In genomic region chr18:44733754-44734465, GRCh38 we compare ENCODE assay signal across 16 cellular contexts. TPM values are rescaled to one million over a fixed set of nuclear protein-coding genes. Genes with fewer than 3 reads are reported as not detected.
A peak's percentile ranks its signal among the peaks of the same experiment; 100 is the strongest.
DNase-seq lines count a peak whose midpoint lies in the region; ATAC-seq and TF ChIP-seq lines count a peak whose summit lies in the region.
"Had no signal": no experiment of that assay in that cellular context is flagged by ENCODE, and none has a peak within 500 bp of the region (broad histone marks: within the 10 kb centered on the region; RNA-seq: fewer than 3 reads in every experiment).

No MANE protein-coding gene starts in this region.

- H3K4me3 ChIP-seq in breast epithelium (no peak overlapping the region), vagina (no peak overlapping the region)
- H3K4me3 ChIP-seq: SK-N-MC had no signal

- TF ChIP-seq CTCF in breast epithelium (IDR thresholded peaks at IDR 0.05) (no peak), vagina (IDR thresholded peaks at IDR 0.05) (no peak)

- peaks cover 28% of the 10 kb centered on the region for H3K4me1 Mint-ChIP-seq in activated naive CD8-positive, alpha-beta T cell treated with anti-CD3 and anti-CD28 coated beads, Interleukin-2, amount 10 ng/mL, durations not matched to agents 7 days and 5 days
- H3K4me1 Mint-ChIP-seq in activated naive CD8-positive, alpha-beta T cell treated with anti-CD3 and anti-CD28 coated beads for 36 hours, result peaks cover 23% of the 10 kb centered on the region
- H3K4me1 Mint-ChIP-seq in naive B cell, result peaks cover 74 to 88% (median 78%) of the 10 kb centered on the region in 3 donors
- peaks cover 52% of the 10 kb centered on the region for H3K4me1 Mint-ChIP-seq in activated naive CD4-positive, alpha-beta T cell treated with anti-CD3 and anti-CD28 coated beads, Interleukin-2, amount 10 ng/mL, durations not matched to agents 7 days and 5 days

- H3K27ac Mint-ChIP-seq in activated naive CD8-positive, alpha-beta T cell treated with anti-CD3 and anti-CD28 coated beads, Interleukin-2, amount 10 ng/mL, durations not matched to agents 7 days and 5 days, result no peak overlapping the region
- no peak overlapping the region for H3K27ac Mint-ChIP-seq in activated naive CD8-positive, alpha-beta T cell treated with anti-CD3 and anti-CD28 coated beads for 36 hours
- peak overlapping the region in 2 of 6 donors; percentile 48 to 69 for H3K27ac Mint-ChIP-seq in naive B cell
- H3K27ac Mint-ChIP-seq in activated naive CD4-positive, alpha-beta T cell treated with anti-CD3 and anti-CD28 coated beads, Interleukin-2, amount 10 ng/mL, durations not matched to agents 7 days and 5 days, result no peak overlapping the region
- H3K27ac Mint-ChIP-seq: activated naive CD4-positive, alpha-beta T cell treated with anti-CD3 and anti-CD28 coated beads, Interleukin-2, amount 50 U/mL, for 24 hours; endodermal cell had no signal

- CTCF ChIA-PET in activated naive CD4-positive, alpha-beta T cell treated with anti-CD3 and anti-CD28 coated beads, Interleukin-2, amount 10 ng/mL, durations not matched to agents 7 days and 5 days (lab: Charles Lee), result no interaction called here

- peak; percentile 26 for ATAC-seq in activated naive CD8-positive, alpha-beta T cell treated with anti-CD3 and anti-CD28 coated beads, Interleukin-2, amount 10 ng/mL, durations not matched to agents 7 days and 5 days (ENCODE audit: low read depth)
- ATAC-seq in naive B cell (ENCODE audit: low read depth in 2 of 2), result no peak
- ATAC-seq in GM19455 (IDR thresholded peaks at IDR 0.05; ENCODE audit: unreplicated experiment), result no peak

- H3K36me3 Mint-ChIP-seq in activated naive CD8-positive, alpha-beta T cell treated with anti-CD3 and anti-CD28 coated beads, Interleukin-2, amount 10 ng/mL, durations not matched to agents 7 days and 5 days, result peaks cover 6% of the 10 kb centered on the region
- H3K36me3 Mint-ChIP-seq in activated naive CD8-positive, alpha-beta T cell treated with anti-CD3 and anti-CD28 coated beads for 36 hours, result no peaks in the 10 kb centered on the region
- H3K36me3 Mint-ChIP-seq in naive B cell, result peaks cover 7 to 21% of the 10 kb centered on the region in 2 donors
- H3K36me3 Mint-ChIP-seq in activated naive CD4-positive, alpha-beta T cell treated with anti-CD3 and anti-CD28 coated beads, Interleukin-2, amount 10 ng/mL, durations not matched to agents 7 days and 5 days, result peaks cover 5% of the 10 kb centered on the region
- H3K36me3 Mint-ChIP-seq: activated naive CD4-positive, alpha-beta T cell treated with anti-CD3 and anti-CD28 coated beads, Interleukin-2, amount 50 U/mL, for 24 hours had no signal

- peaks cover 5 to 6% of the 10 kb centered on the region in 2 donors for H3K4me1 ChIP-seq in breast epithelium
- H3K4me1 ChIP-seq in vagina, result peaks cover 73% of the 10 kb centered on the region

- no peaks in the 10 kb centered on the region for H3K36me3 ChIP-seq in breast epithelium
- H3K36me3 ChIP-seq in vagina, result no peaks in the 10 kb centered on the region

- no peaks in the 10 kb centered on the region for H3K27me3 ChIP-seq in breast epithelium
- H3K27me3 ChIP-seq in vagina, result no peaks in the 10 kb centered on the region

- DNase-seq in activated naive CD8-positive, alpha-beta T cell treated with anti-CD3 and anti-CD28 coated beads, Interleukin-2, amount 10 ng/mL, durations not matched to agents 7 days and 5 days, result no peak
- no peak for DNase-seq in activated naive CD8-positive, alpha-beta T cell treated with anti-CD3 and anti-CD28 coated beads for 36 hours
- DNase-seq in breast epithelium (ENCODE audit: low spot score in 2 of 2) (no peak), naive B cell (no peak), vagina (ENCODE audit: extremely low spot score in 2 of 2) (no peak), GF-D8 (lab: John Stamatoyannopoulos, UW) (no peak)
- DNase-seq in activated naive CD4-positive, alpha-beta T cell treated with anti-CD3 and anti-CD28 coated beads, Interleukin-2, amount 10 ng/mL, durations not matched to agents 7 days and 5 days, result no peak
- DNase-seq: activated CD8-positive, alpha-beta memory T cell treated with anti-CD3 and anti-CD28 coated beads, Interleukin-2, amount 50 U/mL, for 4 hours; central memory CD4-positive, alpha-beta T cell; endodermal cell; Karpas-422; NCI-H1694 treated with DMSO at 0.1 percent for 48 hours; NCI-H510A treated with DMSO at 0.1 percent for 48 hours had no signal

- H3K9me3 ChIP-seq in breast epithelium (no peaks in the 10 kb centered on the region), vagina (no peaks in the 10 kb centered on the region)

- intact Hi-C loops in breast epithelium (cut with DNase I; ENCODE audit: low total_unique reads) (no loop called here), vagina (cut with DNase I) (no loop called here)

- POLR2A ChIA-PET in activated naive CD8-positive, alpha-beta T cell treated with anti-CD3 and anti-CD28 coated beads, Interleukin-2, amount 10 ng/mL, durations not matched to agents 7 days and 5 days (lab: Charles Lee), result interaction anchor here (1.0 kb wide), 1 partner anchor 11 kb away, joined by 3 read pairs; no protein-coding TSS in a partner anchor

- peaks cover 48% of the 10 kb centered on the region for H3K27me3 Mint-ChIP-seq in activated naive CD8-positive, alpha-beta T cell treated with anti-CD3 and anti-CD28 coated beads, Interleukin-2, amount 10 ng/mL, durations not matched to agents 7 days and 5 days
- H3K27me3 Mint-ChIP-seq in activated naive CD8-positive, alpha-beta T cell treated with anti-CD3 and anti-CD28 coated beads for 36 hours, result peaks cover 34% of the 10 kb centered on the region
- H3K27me3 Mint-ChIP-seq in naive B cell, result no peaks in the 10 kb centered on the region
- H3K27me3 Mint-ChIP-seq in activated naive CD4-positive, alpha-beta T cell treated with anti-CD3 and anti-CD28 coated beads, Interleukin-2, amount 10 ng/mL, durations not matched to agents 7 days and 5 days, result peaks cover 84% of the 10 kb centered on the region
- H3K27me3 Mint-ChIP-seq: activated naive CD4-positive, alpha-beta T cell treated with anti-CD3 and anti-CD28 coated beads, Interleukin-2, amount 50 U/mL, for 24 hours had no signal

- TF ChIP-seq POLR2A in breast epithelium (IDR thresholded peaks at IDR 0.05) (no peak), vagina (IDR thresholded peaks at IDR 0.05) (no peak)

- no peak overlapping the region for H3K4me3 Mint-ChIP-seq in activated naive CD8-positive, alpha-beta T cell treated with anti-CD3 and anti-CD28 coated beads, Interleukin-2, amount 10 ng/mL, durations not matched to agents 7 days and 5 days
- H3K4me3 Mint-ChIP-seq in activated naive CD8-positive, alpha-beta T cell treated with anti-CD3 and anti-CD28 coated beads for 36 hours, result no peak overlapping the region
- peak overlapping the region in 5 of 8 donors; percentile 2 to 63 (median 22) for H3K4me3 Mint-ChIP-seq in naive B cell
- H3K4me3 Mint-ChIP-seq in activated naive CD4-positive, alpha-beta T cell treated with anti-CD3 and anti-CD28 coated beads, Interleukin-2, amount 10 ng/mL, durations not matched to agents 7 days and 5 days, result no peak overlapping the region
- H3K4me3 Mint-ChIP-seq: activated naive CD4-positive, alpha-beta T cell treated with anti-CD3 and anti-CD28 coated beads, Interleukin-2, amount 50 U/mL, for 24 hours; endodermal cell had no signal

- peak overlapping the region; percentile 78 to 79 for H3K27ac ChIP-seq in breast epithelium
- H3K27ac ChIP-seq in vagina, result peak overlapping the region; percentile 34
- H3K27ac ChIP-seq: SK-N-MC had no signal

- peaks cover 1% of the 10 kb centered on the region for H3K9me3 Mint-ChIP-seq in activated naive CD8-positive, alpha-beta T cell treated with anti-CD3 and anti-CD28 coated beads, Interleukin-2, amount 10 ng/mL, durations not matched to agents 7 days and 5 days
- H3K9me3 Mint-ChIP-seq in activated naive CD8-positive, alpha-beta T cell treated with anti-CD3 and anti-CD28 coated beads for 36 hours, result no peaks in the 10 kb centered on the region
- H3K9me3 Mint-ChIP-seq in naive B cell, result no peaks in the 10 kb centered on the region
- H3K9me3 Mint-ChIP-seq in activated naive CD4-positive, alpha-beta T cell treated with anti-CD3 and anti-CD28 coated beads, Interleukin-2, amount 10 ng/mL, durations not matched to agents 7 days and 5 days, result no peaks in the 10 kb centered on the region
- H3K9me3 Mint-ChIP-seq: activated naive CD4-positive, alpha-beta T cell treated with anti-CD3 and anti-CD28 coated beads, Interleukin-2, amount 50 U/mL, for 24 hours; endodermal cell had no signal

RNA-seq across cellular contexts. Expression of gene SETBP1, which starts 53.2 kb away (rescaled TPM):
- 1 to 10 TPM; 1.8 to 1.9 TPM for total RNA-seq in activated naive CD8-positive, alpha-beta T cell treated with anti-CD3 and anti-CD28 coated beads, Interleukin-2, amount 10 ng/mL, durations not matched to agents 7 days and 5 days
- total RNA-seq in activated naive CD8-positive, alpha-beta T cell treated with anti-CD3 and anti-CD28 coated beads for 36 hours, result 1 to 10 TPM; 3.8 to 3.9 TPM
- total RNA-seq in breast epithelium (10 to 100 TPM; 26.2 to 40.1 (median 37.0) TPM), vagina (38.1 TPM)
- 10 to 100 TPM in 3 of 6 donors, 1 to 10 TPM in 3; 6.0 to 20.2 (median 10.0) TPM for polyA plus RNA-seq in naive B cell (ENCODE audit: low read depth in 6 of 6)

Comparison
In these comparisons a context has a peak if more than half of its experiments do, and no peak if none do; other contexts are left out.
1. H3K4me3 Mint-ChIP-seq: peak in naive B cell (5 of 8); none in activated naive CD8-positive, alpha-beta T cell treated with anti-CD3 and anti-CD28 coated beads, Interleukin-2, amount 10 ng/mL, durations not matched to agents 7 days and 5 days (single experiment), activated naive CD8-positive, alpha-beta T cell treated with anti-CD3 and anti-CD28 coated beads for 36 hours (single experiment) and activated naive CD4-positive, alpha-beta T cell treated with anti-CD3 and anti-CD28 coated beads, Interleukin-2, amount 10 ng/mL, durations not matched to agents 7 days and 5 days (single experiment).